In the genomic region with DNA sequence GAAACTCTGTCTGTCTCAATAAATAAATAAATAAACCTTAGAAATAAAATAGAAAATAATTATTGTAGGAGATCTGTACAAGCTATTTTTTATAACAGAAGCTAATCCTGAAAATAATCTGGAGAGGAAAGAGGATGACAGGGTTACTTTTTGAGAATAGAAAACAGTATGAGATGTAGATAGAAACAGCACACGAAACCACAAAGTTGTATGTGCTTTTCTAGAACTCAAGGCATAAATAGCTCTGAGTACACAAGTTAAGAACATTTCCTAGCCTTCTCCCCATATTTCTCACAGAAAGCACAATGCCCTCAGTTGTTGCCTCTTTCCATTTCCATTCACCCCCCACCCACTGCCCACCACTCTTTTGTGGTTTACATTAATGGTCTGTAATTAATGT, we compare ENCODE assay signal across 33 cellular contexts. TPM values are rescaled to one million over a fixed set of nuclear protein-coding genes. Genes with fewer than 3 reads are reported as not detected.
"Had no signal": no experiment of that assay in that cellular context is flagged by ENCODE, and none has a peak within 500 bp of the region (broad histone marks: within the 10 kb centered on the region; RNA-seq: fewer than 3 reads in every experiment).

No MANE protein-coding gene starts in this region.

- H3K9me3 ChIP-seq: body of pancreas, breast epithelium, Peyer's patch had no signal

- DNase-seq: activated CD4-positive, alpha-beta memory T cell treated with anti-CD3 and anti-CD28 coated beads, Interleukin-2, amount 10 ng/mL, durations not matched to agents 7 days and 5 days; activated CD4-positive, alpha-beta T cell treated with anti-CD3 and anti-CD28 coated beads for 1 hour; activated CD4-positive, alpha-beta T cell treated with anti-CD3 and anti-CD28 coated beads for 48 hours; activated CD4-positive, CD25-positive, alpha-beta regulatory T cell; activated gamma-delta T cell; activated naive CD4-positive, alpha-beta T cell treated with Interleukin-2 at 50 U/mL for 16 hours; activated naive CD8-positive, alpha-beta T cell treated with anti-CD3 and anti-CD28 coated beads, Interleukin-2, amount 10 ng/mL, durations not matched to agents 7 days and 5 days; activated T-cell treated with anti-CD3 and anti-CD28 coated beads, Interleukin-2, amount 50 U/mL, for 1 hour; activated T-cell treated with anti-CD3 and anti-CD28 coated beads, Interleukin-2, amount 50 U/mL, for 72 hours; amygdala; body of pancreas; NCI-H1092 treated with DMSO at 0.1 percent for 48 hours; NCI-H1436; NCI-H1694; NCI-H1930; NCI-H2081 treated with DMSO at 0.1 percent for 48 hours; NCI-H226; NCI-H446 treated with DMSO at 0.1 percent for 48 hours; NCI-H524; NK-92 treated with Interleukin-12 subunit alpha and Interleukin-12 subunit beta, amount 100 ng/mL, for 24 hours; PC-3; Peyer's patch; Right ventricle myocardium superior; SW 1271; T-helper 1 cell; T-helper 2 cell; T1000; WERI-Rb-1 had no signal

- H3K4me1 ChIP-seq: breast epithelium, Peyer's patch had no signal

- H3K4me3 ChIP-seq: body of pancreas, breast epithelium, Peyer's patch had no signal

- ATAC-seq: activated T-cell treated with anti-CD3 and anti-CD28 coated beads, Interleukin-2, amount 50 U/mL, for 72 hours; body of pancreas; PC-3 had no signal

- H3K9ac ChIP-seq: KMS-11 had no signal

- H3K36me3 ChIP-seq: breast epithelium, Peyer's patch, WERI-Rb-1 had no signal

- H3K27me3 ChIP-seq: body of pancreas, breast epithelium, Peyer's patch had no signal

- H3K27ac ChIP-seq: body of pancreas, breast epithelium, KMS-11, Peyer's patch, WERI-Rb-1 had no signal

- H3K4me2 ChIP-seq: KMS-11 had no signal

RNA-seq across cellular contexts. Expression of gene SLC38A4, which starts 35.7 kb away (rescaled TPM):
- total RNA-seq: activated CD4-positive, alpha-beta memory T cell treated with anti-CD3 and anti-CD28 coated beads, Interleukin-2, amount 10 ng/mL, durations not matched to agents 7 days and 5 days; activated CD8-positive, alpha-beta memory T cell treated with anti-CD3 and anti-CD28 coated beads for 36 hours; activated naive CD8-positive, alpha-beta T cell treated with anti-CD3 and anti-CD28 coated beads, Interleukin-2, amount 10 ng/mL, durations not matched to agents 7 days and 5 days; activated T-helper 2 cell treated with anti-CD3 and anti-CD28 coated beads, Interferon-gamma antibody, Interleukin-2, Interleukin-4, amounts not matched to agents 10 μg/mL and 5 μg/mL and 100 μg/mL, durations not matched to agents 14 hours and 24 hours and 36 hours; cardiac septum; PC-3 had no signal
